Comparison of ENCODE assay signal across 21 cellular contexts in the genomic region with DNA sequence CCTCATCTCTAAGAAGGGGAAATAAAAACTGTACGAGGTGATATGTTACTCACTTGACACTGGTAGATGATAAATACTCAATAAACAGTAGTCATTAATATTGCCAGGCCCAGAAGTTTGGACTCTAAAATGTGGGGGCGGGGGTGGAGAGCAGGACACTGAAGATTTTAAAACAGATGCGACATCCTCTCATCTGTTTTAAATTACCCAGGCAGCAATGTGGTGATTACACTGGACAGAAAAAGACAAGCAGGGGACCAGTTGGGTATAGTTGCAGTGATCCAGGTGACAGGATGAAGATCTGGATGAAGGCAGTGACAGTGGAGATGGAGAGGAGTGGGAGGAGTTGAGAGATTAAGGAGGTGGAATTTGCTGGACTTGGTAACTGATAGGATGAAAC. TPM values are rescaled to one million over a fixed set of nuclear protein-coding genes. Genes with fewer than 3 reads are reported as not detected.
DNase-seq lines count a peak whose midpoint lies in the region; ATAC-seq and TF ChIP-seq lines count a peak whose summit lies in the region.
"Had no signal": no experiment of that assay in that cellular context is flagged by ENCODE, and none has a peak within 500 bp of the region (broad histone marks: within the 10 kb centered on the region; RNA-seq: fewer than 3 reads in every experiment).

No MANE protein-coding gene starts in this region.

- peaks cover 26 to 71% (median 53%) of the 10 kb centered on the region in 10 experiments for H3K4me1 ChIP-seq in BLaER1 treated with 17β-estradiol and CSF1 and Interleukin-3, amounts not matched to agents 10 nM and 100 nM

- H3K27me3 Mint-ChIP-seq in activated T-helper 17 cell treated with anti-CD3 and anti-CD28 coated beads, Interleukin-2, amount 50 U/mL, for 72 hours, result no peaks in the 10 kb centered on the region
- H3K27me3 Mint-ChIP-seq in natural killer cell (ENCODE audit: low read depth in 2 of 2) (no peaks in the 10 kb centered on the region), T-helper 17 cell (no peaks in the 10 kb centered on the region)
- H3K27me3 Mint-ChIP-seq: activated CD4-positive, alpha-beta T cell treated with anti-CD3 and anti-CD28 coated beads for 36 hours; activated CD8-positive, alpha-beta memory T cell treated with anti-CD3 and anti-CD28 coated beads, Interleukin-2, amount 10 ng/mL, durations not matched to agents 7 days and 5 days had no signal

- no peak for ATAC-seq in activated T-helper 17 cell treated with anti-CD3 and anti-CD28 coated beads, Interleukin-2, amount 50 U/mL, for 72 hours (replicated peaks)
- ATAC-seq in natural killer cell (no peak), GM18498 (IDR thresholded peaks at IDR 0.05; ENCODE audit: unreplicated experiment) (no peak), T-helper 17 cell (no peak)
- ATAC-seq: activated CD4-positive, alpha-beta T cell treated with anti-CD3 and anti-CD28 coated beads for 36 hours; activated CD8-positive, alpha-beta memory T cell treated with anti-CD3 and anti-CD28 coated beads, Interleukin-2, amount 10 ng/mL, durations not matched to agents 7 days and 5 days; foreskin keratinocyte; left colon; pancreas; stimulated activated naive CD8-positive, alpha-beta T cell treated with anti-CD3 and anti-CD28 coated beads, Interleukin-15, Interleukin-2, amounts not matched to agents 100 U/mL and 50 U/mL, for 24 hours had no signal

- H3K27ac ChIP-seq in BLaER1 treated with 17β-estradiol and CSF1 and Interleukin-3, amounts not matched to agents 10 nM and 100 nM, result peak overlapping the region in 6 of 11 experiments; percentile 8 to 96 (median 48); a peak in 8 of 22 replicates
- H3K27ac ChIP-seq: foreskin keratinocyte, right atrium auricular region had no signal

- DNase-seq in CD1c-positive myeloid dendritic cell (ENCODE audit: extremely low spot score) (peak; percentile 56), natural killer cell (no peak), NCI-H1694 (lab: John Stamatoyannopoulos, UW) (no peak), T-helper 17 cell (no peak)
- DNase-seq: activated CD4-positive, alpha-beta T cell treated with anti-CD3 and anti-CD28 coated beads for 36 hours; activated CD8-positive, alpha-beta memory T cell treated with anti-CD3 and anti-CD28 coated beads, Interleukin-2, amount 10 ng/mL, durations not matched to agents 7 days and 5 days; DMS79; effector CD8-positive, alpha-beta T cell; foreskin keratinocyte; GOT3; left colon; mesendoderm; MM.1S; NCI-H510A; pancreas; stimulated activated naive CD8-positive, alpha-beta T cell treated with anti-CD3 and anti-CD28 coated beads, Interleukin-15, Interleukin-2, amounts not matched to agents 100 U/mL and 50 U/mL, for 24 hours; T-helper 1 cell had no signal

- peak overlapping the region; percentile 97 for H3K4me3 Mint-ChIP-seq in activated T-helper 17 cell treated with anti-CD3 and anti-CD28 coated beads, Interleukin-2, amount 50 U/mL, for 72 hours
- H3K4me3 Mint-ChIP-seq in natural killer cell, result peak overlapping the region; percentile 1
- H3K4me3 Mint-ChIP-seq in T-helper 17 cell, result no peak overlapping the region

- peak overlapping the region; percentile 99 for H3K27ac Mint-ChIP-seq in activated T-helper 17 cell treated with anti-CD3 and anti-CD28 coated beads, Interleukin-2, amount 50 U/mL, for 72 hours
- H3K27ac Mint-ChIP-seq in natural killer cell, result peak overlapping the region in 1 of 2 donors; percentile 97
- no peak overlapping the region for H3K27ac Mint-ChIP-seq in T-helper 17 cell
- H3K27ac Mint-ChIP-seq: activated CD8-positive, alpha-beta memory T cell treated with anti-CD3 and anti-CD28 coated beads, Interleukin-2, amount 10 ng/mL, durations not matched to agents 7 days and 5 days had no signal

- H4K20me1 ChIP-seq in BLaER1 treated with 17β-estradiol and CSF1 and Interleukin-3, amounts not matched to agents 10 nM and 100 nM, result peaks cover 0 to 7% (median 0%) of the 10 kb centered on the region in 11 experiments; a peak in 1 of 22 replicates

- peaks cover 12 to 25% (median 18%) of the 10 kb centered on the region in 11 experiments; a peak in 21 of 22 replicates for H3K9me3 ChIP-seq in BLaER1 treated with 17β-estradiol and CSF1 and Interleukin-3, amounts not matched to agents 10 nM and 100 nM (replicated peaks in 1 of 11)
- H3K9me3 ChIP-seq in T-helper 17 cell (ENCODE audit: control insufficient read depth, low read length, poor library complexity, severe bottlenecking), result no peaks in the 10 kb centered on the region
- H3K9me3 ChIP-seq: pancreas, right atrium auricular region had no signal

- peaks cover 57% of the 10 kb centered on the region for H3K36me3 Mint-ChIP-seq in activated T-helper 17 cell treated with anti-CD3 and anti-CD28 coated beads, Interleukin-2, amount 50 U/mL, for 72 hours (ENCODE audit: low read depth)
- no peaks in the 10 kb centered on the region for H3K36me3 Mint-ChIP-seq in natural killer cell
- peaks cover 11% of the 10 kb centered on the region for H3K36me3 Mint-ChIP-seq in T-helper 17 cell (ENCODE audit: low read depth)

- H3K9me3 Mint-ChIP-seq in activated T-helper 17 cell treated with anti-CD3 and anti-CD28 coated beads, Interleukin-2, amount 50 U/mL, for 72 hours, result peaks cover 5% of the 10 kb centered on the region
- no peaks in the 10 kb centered on the region for H3K9me3 Mint-ChIP-seq in natural killer cell

- peak overlapping the region in 1 of 11 experiments; percentile 24; a peak in 1 of 22 replicates for H3K9ac ChIP-seq in BLaER1 treated with 17β-estradiol and CSF1 and Interleukin-3, amounts not matched to agents 10 nM and 100 nM

- H3K27me3 ChIP-seq in BLaER1 treated with 17β-estradiol and CSF1 and Interleukin-3, amounts not matched to agents 10 nM and 100 nM, result no peaks in the 10 kb centered on the region
- H3K27me3 ChIP-seq: foreskin keratinocyte, pancreas, right atrium auricular region had no signal

- peak overlapping the region in 1 of 10 experiments; percentile 77; a peak in 1 of 20 replicates for H3K4me3 ChIP-seq in BLaER1 treated with 17β-estradiol and CSF1 and Interleukin-3, amounts not matched to agents 10 nM and 100 nM
- H3K4me3 ChIP-seq: pancreas, right atrium auricular region had no signal

- peak overlapping the region in 9 of 11 experiments; percentile 2 to 99 (median 84); a peak in 14 of 22 replicates for H3K4me2 ChIP-seq in BLaER1 treated with 17β-estradiol and CSF1 and Interleukin-3, amounts not matched to agents 10 nM and 100 nM

- intact Hi-C loops in natural killer cell (cut with micrococcal nuclease), result loop anchor here (5.0 kb wide), 1 partner anchor 368 kb away; a partner anchor contains a TSS

- TF ChIP-seq CTCF in natural killer cell (IDR thresholded peaks at IDR 0.05), result no peak

- H3K36me3 ChIP-seq in BLaER1 treated with 17β-estradiol and CSF1 and Interleukin-3, amounts not matched to agents 10 nM and 100 nM, result peaks cover 30 to 57% (median 45%) of the 10 kb centered on the region in 11 experiments
- H3K36me3 ChIP-seq: pancreas, right atrium auricular region had no signal

- peaks cover 51% of the 10 kb centered on the region for H3K4me1 Mint-ChIP-seq in activated T-helper 17 cell treated with anti-CD3 and anti-CD28 coated beads, Interleukin-2, amount 50 U/mL, for 72 hours
- H3K4me1 Mint-ChIP-seq in natural killer cell, result peaks cover 31 to 51% of the 10 kb centered on the region in 2 donors
- peaks cover 33% of the 10 kb centered on the region for H3K4me1 Mint-ChIP-seq in T-helper 17 cell

RNA-seq across cellular contexts. Expression of a gene that starts 2.5 kb away (rescaled TPM):
- total RNA-seq in activated T-helper 17 cell treated with anti-CD3 and anti-CD28 coated beads, Interleukin-2, amount 50 U/mL, for 72 hours, result 10 to 100 TPM; 34.6 to 37.7 TPM
- total RNA-seq in natural killer cell, result 10 to 100 TPM; 55.3 to 72.9 (median 68.6) TPM
- total RNA-seq in T-helper 17 cell, result 10 to 100 TPM; 34.0 to 36.9 TPM
